ENCODE assay signal across 18 cellular contexts in genomic region chr19:43290568-43291359, GRCh38. TPM values are rescaled to one million over a fixed set of nuclear protein-coding genes. Genes with fewer than 3 reads are reported as not detected.
DNase-seq lines count a peak whose midpoint lies in the region; ATAC-seq, FAIRE-seq and TF ChIP-seq lines count a peak whose summit lies in the region.
"Had no signal": no experiment of that assay in that cellular context is flagged by ENCODE, and none has a peak within 500 bp of the region (broad histone marks: within the 10 kb centered on the region; RNA-seq: fewer than 3 reads in every experiment).

No MANE protein-coding gene starts in this region.

- TF ChIP-seq RAD21 in A549 (conservative IDR thresholded peaks at IDR 0.05 in 1 of 2, IDR thresholded peaks at IDR 0.05 in 1 of 2), result no peak

- H3K4me3 ChIP-seq in A549 (no peak overlapping the region), WERI-Rb-1 (ENCODE audit: low read depth, low read length) (no peak overlapping the region)
- H3K4me3 ChIP-seq: BLaER1, heart left ventricle, left lung had no signal

- H3K9me3 ChIP-seq in A549 (peaks cover 39% of the 10 kb centered on the region), WERI-Rb-1 (ENCODE audit: severe bottlenecking) (peaks cover 25% of the 10 kb centered on the region)

- no peak for FAIRE-seq in A549 (lab: Jason Lieb, UNC)
- FAIRE-seq: endometrium, GM19239, urothelium cell line had no signal

- no peak for TF ChIP-seq POLR2A in A549 (IDR thresholded peaks at IDR 0.05; ENCODE audit: low read length)

- H3K4me3 Mint-ChIP-seq in activated T-helper 1 cell treated with anti-CD3 and anti-CD28 coated beads, Interleukin-12 subunit alpha, Interleukin-12 subunit beta, Interleukin-2, Interleukin-4 antibody, amounts not matched to agents 30 ng/mL and 10 ng/mL and 1 ng/mL, durations not matched to agents 14 hours and 24 hours and 36 hours, result no peak overlapping the region
- H3K4me3 Mint-ChIP-seq: activated B cell treated with CpG ODN at 0.5 μM for 24 hours; naive thymus-derived CD4-positive, alpha-beta T cell had no signal

- H3K4me1 ChIP-seq in A549, result no peaks in the 10 kb centered on the region
- H3K4me1 ChIP-seq: BLaER1, heart left ventricle, left lung had no signal

- TF ChIP-seq EP300 in A549 (IDR thresholded peaks at IDR 0.05), result no peak

- H3K27ac Mint-ChIP-seq in activated T-helper 1 cell treated with anti-CD3 and anti-CD28 coated beads, Interleukin-12 subunit alpha, Interleukin-12 subunit beta, Interleukin-2, Interleukin-4 antibody, amounts not matched to agents 30 ng/mL and 10 ng/mL and 1 ng/mL, durations not matched to agents 14 hours and 24 hours and 36 hours, result no peak overlapping the region
- H3K27ac Mint-ChIP-seq: activated B cell treated with CpG ODN at 0.5 μM for 24 hours; naive thymus-derived CD4-positive, alpha-beta T cell had no signal

- H3K27me3 Mint-ChIP-seq in activated T-helper 1 cell treated with anti-CD3 and anti-CD28 coated beads, Interleukin-12 subunit alpha, Interleukin-12 subunit beta, Interleukin-2, Interleukin-4 antibody, amounts not matched to agents 30 ng/mL and 10 ng/mL and 1 ng/mL, durations not matched to agents 14 hours and 24 hours and 36 hours (ENCODE audit: insufficient read depth), result no peaks in the 10 kb centered on the region
- H3K27me3 Mint-ChIP-seq: activated B cell treated with CpG ODN at 0.5 μM for 24 hours had no signal

- no peak overlapping the region for H3K4me2 ChIP-seq in A549
- H3K4me2 ChIP-seq: BLaER1 had no signal

- 7% methylated on average over 5 of the region's 5 CpGs for WGBS in A549 (ENCODE audit: missing lambda C conversion rate)

- in situ Hi-C loops in Caki2 (cut with HindIII; ENCODE audit: low pct_unique_long_range_greater_than_20kb, low sequenced_read_pairs), result no loop called here

- POLR2A ChIA-PET in A549 (lab: Yijun Ruan, JAX), result no interaction called here

- peaks cover 1% of the 10 kb centered on the region for H3K36me3 Mint-ChIP-seq in activated T-helper 1 cell treated with anti-CD3 and anti-CD28 coated beads, Interleukin-12 subunit alpha, Interleukin-12 subunit beta, Interleukin-2, Interleukin-4 antibody, amounts not matched to agents 30 ng/mL and 10 ng/mL and 1 ng/mL, durations not matched to agents 14 hours and 24 hours and 36 hours (ENCODE audit: low read depth)

- H3K9me3 Mint-ChIP-seq in activated T-helper 1 cell treated with anti-CD3 and anti-CD28 coated beads, Interleukin-12 subunit alpha, Interleukin-12 subunit beta, Interleukin-2, Interleukin-4 antibody, amounts not matched to agents 30 ng/mL and 10 ng/mL and 1 ng/mL, durations not matched to agents 14 hours and 24 hours and 36 hours, result peaks cover 61% of the 10 kb centered on the region

- no peaks in the 10 kb centered on the region for H3K4me1 Mint-ChIP-seq in activated T-helper 1 cell treated with anti-CD3 and anti-CD28 coated beads, Interleukin-12 subunit alpha, Interleukin-12 subunit beta, Interleukin-2, Interleukin-4 antibody, amounts not matched to agents 30 ng/mL and 10 ng/mL and 1 ng/mL, durations not matched to agents 14 hours and 24 hours and 36 hours (ENCODE audit: low read depth)
- H3K4me1 Mint-ChIP-seq: activated B cell treated with CpG ODN at 0.5 μM for 24 hours; naive thymus-derived CD4-positive, alpha-beta T cell had no signal

- no peak overlapping the region for H3K27ac ChIP-seq in A549
- no peak overlapping the region for H3K27ac ChIP-seq in WERI-Rb-1
- H3K27ac ChIP-seq: BLaER1, brain microvascular endothelial cell, heart left ventricle, left lung had no signal

- peak in 1 of 2 experiments; percentile 27 for DNase-seq in A549 (ENCODE audit: low read depth in 1 of 2, low spot score in 1 of 2)
- peak; percentile 48 for DNase-seq in Caki2 (ENCODE audit: low read depth)
- DNase-seq in WERI-Rb-1, result peak; percentile 47
- peak; percentile 1 for DNase-seq in iPS DF 4.7 (ENCODE audit: extremely low read depth, low spot score)
- no peak for DNase-seq in NCI-H2081 treated with DMSO at 0.1 percent for 48 hours (lab: John Stamatoyannopoulos, UW)
- DNase-seq in activated T-helper 1 cell treated with anti-CD3 and anti-CD28 coated beads, Interleukin-12 subunit alpha, Interleukin-12 subunit beta, Interleukin-2, Interleukin-4 antibody, amounts not matched to agents 30 ng/mL and 10 ng/mL and 1 ng/mL, durations not matched to agents 14 hours and 24 hours and 36 hours (ENCODE audit: low spot score), result no peak
- DNase-seq: activated B cell treated with CpG ODN at 0.5 μM for 24 hours, brain microvascular endothelial cell, heart left ventricle, left lung, NCI-H1105 treated with DMSO at 0.1 percent for 48 hours had no signal

- TF ChIP-seq CTCF in A549 (IDR thresholded peaks at IDR 0.05) (no peak), WERI-Rb-1 (IDR thresholded peaks at IDR 0.05; ENCODE audit: low read depth, low read length) (no peak)

- no peaks in the 10 kb centered on the region for H3K27me3 ChIP-seq in WERI-Rb-1 (ENCODE audit: insufficient read depth, low read depth, severe bottlenecking)
- H3K27me3 ChIP-seq: BLaER1, brain microvascular endothelial cell, heart left ventricle, left lung had no signal

- no peaks in the 10 kb centered on the region for H3K36me3 ChIP-seq in WERI-Rb-1
- H3K36me3 ChIP-seq: BLaER1, brain microvascular endothelial cell, heart left ventricle, left lung had no signal

- ATAC-seq in A549 (no peak), HG02610 (IDR thresholded peaks at IDR 0.05; ENCODE audit: unreplicated experiment) (no peak)
- ATAC-seq: heart left ventricle; left lung; naive thymus-derived CD4-positive, alpha-beta T cell had no signal

- intact Hi-C loops in activated T-helper 1 cell treated with anti-CD3 and anti-CD28 coated beads, Interleukin-12 subunit alpha, Interleukin-12 subunit beta, Interleukin-2, Interleukin-4 antibody, amounts not matched to agents 30 ng/mL and 10 ng/mL and 1 ng/mL, durations not matched to agents 14 hours and 24 hours and 36 hours (cut with micrococcal nuclease), result no loop called here

- CTCF ChIA-PET in A549 (lab: Yijun Ruan, JAX), result no interaction called here

TF ChIP-seq in A549, 52 proteins besides CTCF, POLR2A, EP300 and RAD21:
- TF ChIP-seq MAFK (IDR thresholded peaks at IDR 0.05; ENCODE audit: partially characterized antibody), result peak; percentile 68
- TF ChIP-seq, protein P1, sequence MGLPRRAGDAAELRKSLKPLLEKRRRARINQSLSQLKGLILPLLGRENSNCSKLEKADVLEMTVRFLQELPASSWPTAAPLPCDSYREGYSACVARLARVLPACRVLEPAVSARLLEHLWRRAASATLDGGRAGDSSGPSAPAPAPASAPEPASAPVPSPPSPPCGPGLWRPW (IDR thresholded peaks at IDR 0.05), result no peak

RNA-seq across cellular contexts. Expression of gene PSG9, which starts 21.4 kb away (rescaled TPM):
- polyA plus RNA-seq in A549 (2011; rRNA removed) (0.03 and 0.07 TPM in 2 replicates), A549 (2017; fragmentation: RNase III; extraction: RNeasy Plus Mini Kit Qiagen cat#74134 plus additional on column Dnase treatment) (0.08 to 0.13 TPM in 2 of 3 replicates, not detected in the other)
- polyA plus RNA-seq in A549 (2012; cell fraction: cytosol; rRNA removed), result not detected in 2 replicates
- polyA plus RNA-seq in A549 (2012; cell fraction: nucleus; rRNA removed), result not detected in 2 replicates
- not detected in 2 replicates for polyA minus RNA-seq in A549 (2011; rRNA and poly(A)+ RNA removed)
- total RNA-seq in Caki2 (2014; rRNA removed; shearing (Covaris generic); ENCODE audit: low replicate concordance), result not detected in 2 replicates
- not detected in 2 replicates for total RNA-seq in activated T-helper 1 cell treated with anti-CD3 and anti-CD28 coated beads, Interleukin-12 subunit alpha, Interleukin-12 subunit beta, Interleukin-2, Interleukin-4 antibody, amounts not matched to agents 30 ng/mL and 10 ng/mL and 1 ng/mL, durations not matched to agents 14 hours and 24 hours and 36 hours
- total RNA-seq: activated B cell treated with CpG ODN at 0.5 μM for 24 hours, heart left ventricle, left lung, NCI-H460 had no signal
- polyA plus RNA-seq: heart left ventricle; naive thymus-derived CD4-positive, alpha-beta T cell had no signal

Comparison
In these comparisons a context has a peak if more than half of its experiments do, and no peak if none do; other contexts are left out.
1. DNase-seq: peak in Caki2 (single experiment), WERI-Rb-1 (single experiment) and iPS DF 4.7 (single experiment); none in NCI-H2081 treated with DMSO at 0.1 percent for 48 hours (single experiment) and activated T-helper 1 cell treated with anti-CD3 and anti-CD28 coated beads, Interleukin-12 subunit alpha, Interleukin-12 subunit beta, Interleukin-2, Interleukin-4 antibody, amounts not matched to agents 30 ng/mL and 10 ng/mL and 1 ng/mL, durations not matched to agents 14 hours and 24 hours and 36 hours (single experiment).